Comparison of ENCODE assay signal across 1 cellular context in the genomic region with DNA sequence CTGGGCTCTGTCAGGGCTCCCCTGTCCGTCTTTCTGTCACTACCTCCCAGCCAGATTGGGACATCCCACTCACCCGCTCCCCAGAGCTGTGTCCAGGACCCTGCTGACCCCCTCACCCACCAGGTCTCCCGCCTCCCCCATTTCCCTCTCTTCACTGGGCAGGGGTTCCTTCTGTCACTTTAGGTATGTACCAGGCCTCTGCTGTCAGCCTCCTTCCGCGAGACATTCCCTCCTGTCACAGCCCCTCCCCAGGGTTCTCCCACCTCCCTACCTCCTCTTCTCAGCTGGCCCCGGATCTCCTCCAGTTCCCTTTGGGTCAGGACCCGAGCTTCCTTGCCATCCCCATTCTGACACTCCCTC.
TF ChIP-seq lines count a peak whose summit lies in the region.

No MANE protein-coding gene starts in this region.

TF ChIP-seq in endothelial cell of umbilical vein, 7 proteins besides CTCF, POLR2A, EP300 and RAD21 (continued from another document):
- no peak for TF ChIP-seq EZH2 (IDR thresholded peaks at IDR 0.05; ENCODE audit: borderline replicate concordance, low read depth, low read length, severe bottlenecking)
TF ChIP-seq in endothelial cell of umbilical vein: peak in this region for 0.
